ENCODE assay signal across 9 cellular contexts in the genomic region with DNA sequence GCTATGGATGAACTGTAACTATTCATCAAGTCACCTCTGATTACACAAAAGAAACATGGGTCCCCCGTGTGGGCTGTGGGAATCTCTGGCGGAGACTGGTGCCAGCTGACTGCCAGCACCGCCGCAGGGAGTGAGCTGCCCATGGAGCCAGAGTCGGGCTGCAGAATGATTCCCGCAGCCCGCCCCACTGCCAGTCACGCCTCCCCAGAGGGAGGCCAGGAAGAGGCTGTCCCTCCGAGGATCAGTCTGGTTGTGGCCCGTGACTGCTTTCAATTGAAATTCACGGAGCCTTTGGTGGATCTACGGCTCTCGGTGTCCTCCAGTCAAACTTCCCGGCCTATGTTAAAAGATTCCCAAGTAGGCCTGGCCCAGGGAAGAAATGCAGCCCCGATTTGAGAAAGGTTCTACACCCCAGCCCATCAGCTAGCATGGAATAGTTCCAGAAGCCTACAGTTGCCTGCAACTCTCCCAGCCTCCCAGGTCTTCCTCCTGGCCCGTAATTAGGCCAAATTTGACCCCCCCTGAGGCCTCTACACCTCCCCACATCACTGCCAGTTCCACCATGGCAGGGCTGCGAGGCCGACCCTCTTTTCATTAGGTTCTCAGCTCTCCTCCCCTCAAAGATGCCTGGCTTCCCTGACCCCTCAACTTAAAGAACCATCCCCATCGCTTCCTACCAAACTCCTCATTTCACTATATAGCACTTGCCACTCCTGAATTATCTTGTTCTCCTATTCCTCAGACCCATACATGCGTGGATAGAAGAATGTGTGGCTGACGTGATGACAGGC. TPM values are rescaled to one million over a fixed set of nuclear protein-coding genes. Genes with fewer than 3 reads are reported as not detected.
A peak's percentile ranks its signal among the peaks of the same experiment; 100 is the strongest.
DNase-seq lines count a peak whose midpoint lies in the region; TF ChIP-seq lines count a peak whose summit lies in the region.
"Not testable (repeated sequence)": the region's sequence is repeated elsewhere in the genome, so short reads cannot be mapped to it uniquely, and the experiment has no call there.
"Had no signal": no experiment of that assay in that cellular context is flagged by ENCODE, and none has a peak within 500 bp of the region (broad histone marks: within the 10 kb centered on the region; RNA-seq: fewer than 3 reads in every experiment).

No MANE protein-coding gene starts in this region.

- H3K4me2 ChIP-seq in H9 (ENCODE audit: insufficient read depth, insufficient read length, low read length): not testable (repeated sequence)

- not testable (repeated sequence) for H2AFZ ChIP-seq in H9 (ENCODE audit: low read length)

- not testable (repeated sequence) for H3K9me3 Mint-ChIP-seq in H9

- not testable (repeated sequence) for H3K9me3 ChIP-seq in A673 (ENCODE audit: low read depth, low read length, poor library complexity, severe bottlenecking); H9 (ENCODE audit: control insufficient read depth, low read depth, low read length); testis

- not testable (repeated sequence) for H4K20me1 ChIP-seq in H9 (ENCODE audit: control insufficient read depth, insufficient read depth, insufficient read length)

- not testable (repeated sequence) for H3K79me2 ChIP-seq in H9 (ENCODE audit: insufficient read depth, low read length)

- not testable (repeated sequence) for H2BK15ac ChIP-seq in H9 (ENCODE audit: low read depth, low read length)

- not testable (repeated sequence) for H3K14ac ChIP-seq in H9 (ENCODE audit: insufficient read depth, low read length)

- H4K91ac ChIP-seq in H9 (ENCODE audit: insufficient read length, low read depth, low read length): not testable (repeated sequence)

- not testable (repeated sequence) for H4K5ac ChIP-seq in H9 (ENCODE audit: insufficient read length, low read depth, low read length)

- H3K23me2 ChIP-seq in H9 (ENCODE audit: insufficient read length, low read depth, low read length, poor library complexity, severe bottlenecking): not testable (repeated sequence)

- H3T11ph ChIP-seq in H9 (ENCODE audit: low read length): not testable (repeated sequence)

- not testable (repeated sequence) for H3K4me3 ChIP-seq in A673 (ENCODE audit: low read depth, low read length, poor library complexity, severe bottlenecking); testis

- not testable (repeated sequence) for H2AK5ac ChIP-seq in H9 (ENCODE audit: insufficient read length, low read length)

- H2BK5ac ChIP-seq in H9 (ENCODE audit: insufficient read length, low read length): not testable (repeated sequence)

- not testable (repeated sequence) for H3K4ac ChIP-seq in H9 (ENCODE audit: low read depth, low read length)

- not testable (repeated sequence) for H3K4me3 Mint-ChIP-seq in H9

- H3K36me3 Mint-ChIP-seq in H9 (ENCODE audit: insufficient read depth in 1 of 3, low read depth in 3 of 3): not testable (repeated sequence)

- not testable (repeated sequence) for H3K4me1 ChIP-seq in A673 (ENCODE audit: insufficient read depth, low read length, poor library complexity, severe bottlenecking); H9 (ENCODE audit: insufficient read depth, low read length); testis

- H3K27ac ChIP-seq in A673 (ENCODE audit: low read depth, low read length, poor library complexity, severe bottlenecking); H9 (ENCODE audit: insufficient read length, low read depth, low read length); testis: not testable (repeated sequence)

- DNase-seq in A673 (ENCODE audit: low spot score) (peak; percentile 53), H9 (peak; percentile 24), NCI-H2227 treated with DMSO at 0.1 percent for 48 hours (lab: John Stamatoyannopoulos, UW) (peak; percentile 46), cerebellar cortex (ENCODE audit: low spot score) (peak; percentile 32), globus pallidus (ENCODE audit: low spot score) (peak; percentile 29), medulla oblongata (ENCODE audit: extremely low spot score) (peak; percentile 73), testis (peak; percentile 79)
- peak; percentile 15 for DNase-seq in activated CD4-positive, CD25-positive, alpha-beta regulatory T cell treated with anti-CD3 and anti-CD28 coated beads, Interleukin-2, amount 50 U/mL, for 72 hours

- H3K9ac ChIP-seq in H9 (ENCODE audit: extremely low read depth, insufficient read length, low read length): not testable (repeated sequence)

- POLR2A ChIA-PET in A673 (lab: Charles Lee; ENCODE audit: low non-redundant PET): interaction anchor here (0.7 kb wide), 1 partner anchor 161 kb away, joined by 3 read pairs; no protein-coding TSS in a partner anchor

- peaks cover 10% of the 10 kb centered on the region for H3K27me3 Mint-ChIP-seq in H9 (ENCODE audit: low read depth)

- not testable (repeated sequence) for H3K27ac Mint-ChIP-seq in H9

- CTCF ChIA-PET in A673 (lab: Charles Lee): interaction anchor here (0.6 kb wide), 1 partner anchor 118 kb away, joined by 3 read pairs; no protein-coding TSS in a partner anchor

- H4K8ac ChIP-seq in H9 (replicated peaks; ENCODE audit: insufficient read length, low read depth, low read length): not testable (repeated sequence)

- not testable (repeated sequence) for TF ChIP-seq POLR2A in testis (IDR thresholded peaks at IDR 0.05)

- H3K79me1 ChIP-seq in H9 (ENCODE audit: insufficient read depth, low read depth, low read length, poor library complexity, severe bottlenecking): not testable (repeated sequence)

- not testable (repeated sequence) for H3K18ac ChIP-seq in H9 (ENCODE audit: insufficient read length, low read depth, low read length)

- H2BK12ac ChIP-seq in H9 (ENCODE audit: insufficient read length, low read depth, low read length): not testable (repeated sequence)

- TF ChIP-seq CTCF in A673 (conservative IDR thresholded peaks at IDR 0.05; ENCODE audit: low read depth, low read length); H9 (conservative IDR thresholded peaks at IDR 0.05); testis (IDR thresholded peaks at IDR 0.05): not testable (repeated sequence)

- H3K23ac ChIP-seq in H9 (ENCODE audit: insufficient read length, low read depth, low read length): not testable (repeated sequence)

- H2BK120ac ChIP-seq in H9 (ENCODE audit: low read depth, low read length, poor library complexity, severe bottlenecking): not testable (repeated sequence)

- WGBS in H9 (ENCODE audit: extremely low coverage, insufficient read length, low lambda C conversion rate): no CpG with 5 or more reads among the region's 21 CpGs
- 75 to 82% methylated on average over 16 to 20 of the region's 21 CpGs for WGBS in testis, 2 donors

- intact Hi-C loops in A673 (cut with micrococcal nuclease; ENCODE audit: unreplicated experiment); testis (cut with DNase I; ENCODE audit: low total_unique reads): not testable (repeated sequence)

- not testable (repeated sequence) for H3K56ac ChIP-seq in H9 (ENCODE audit: insufficient read length, low read depth, low read length)

- H3K4me1 Mint-ChIP-seq in H9: not testable (repeated sequence)

- H2BK20ac ChIP-seq in H9 (ENCODE audit: low read depth, low read length, poor library complexity, severe bottlenecking): not testable (repeated sequence)

- H3K27me3 ChIP-seq in A673 (replicated peaks; ENCODE audit: insufficient read depth, low read depth, low read length, poor library complexity); H9 (ENCODE audit: insufficient read depth, low read length); testis: not testable (repeated sequence)

- H3K36me3 ChIP-seq in A673 (ENCODE audit: insufficient read depth, low read length, poor library complexity, severe bottlenecking); testis (ENCODE audit: low read depth, missing control alignments): not testable (repeated sequence)

- BruUV-seq in A673 (replicated peaks; lab: Mats Ljungman, UMichigan): not testable (repeated sequence)

RNA-seq across cellular contexts. Expression of a gene that starts 27.5 kb away (rescaled TPM):
- total RNA-seq in A673 (2021): 1,866 and 1,908 TPM in 2 replicates
- 1,874 and 2,051 TPM in 2 replicates for total RNA-seq in H9 (2021)
- under 1 TPM; under 0.01 TPM for total RNA-seq in testis
- 18.9 TPM for polyA plus RNA-seq in testis (ENCODE audit: insufficient read depth, low read depth, low replicate concordance)
- total RNA-seq: GM23248 had no signal
- polyA plus RNA-seq: GM23248 had no signal

RNA-seq across cellular contexts. Expression of a gene that starts 46.0 kb away (rescaled TPM):
- total RNA-seq in A673 (2021) (1,866 and 1,908 TPM in 2 replicates), H9 (2021) (1,874 and 2,051 TPM in 2 replicates), testis (under 1 TPM; under 0.01 TPM)
- 18.9 TPM for polyA plus RNA-seq in testis (ENCODE audit: insufficient read depth, low read depth, low replicate concordance)
- total RNA-seq: GM23248 had no signal
- polyA plus RNA-seq: GM23248 had no signal

Comparison
In these comparisons a context has a peak if more than half of its experiments do, and no peak if none do; other contexts are left out.
1. DNase-seq: peak in every context shown above with its lines; median percentile 79 in testis; 73 in medulla oblongata; 53 in A673; 46 in NCI-H2227 treated with DMSO at 0.1 percent for 48 hours; 32 in cerebellar cortex; 29 in globus pallidus; 24 in H9; 15 in activated CD4-positive, CD25-positive, alpha-beta regulatory T cell treated with anti-CD3 and anti-CD28 coated beads, Interleukin-2, amount 50 U/mL, for 72 hours.
2. RNA of a gene that starts 27.5 kb away (total RNA-seq): 1,874 to 2,051 TPM in H9 and 1,866 to 1,908 TPM in A673; under 0.01 TPM in testis; every median in the first group is over 1,000 times any median in the second.
3. RNA of a gene that starts 46.0 kb away (total RNA-seq): 1,874 to 2,051 TPM in H9 and 1,866 to 1,908 TPM in A673; under 0.01 TPM in testis; every median in the first group is over 1,000 times any median in the second.